Comparison of ENCODE assay signal across 25 cellular contexts in the genomic region with DNA sequence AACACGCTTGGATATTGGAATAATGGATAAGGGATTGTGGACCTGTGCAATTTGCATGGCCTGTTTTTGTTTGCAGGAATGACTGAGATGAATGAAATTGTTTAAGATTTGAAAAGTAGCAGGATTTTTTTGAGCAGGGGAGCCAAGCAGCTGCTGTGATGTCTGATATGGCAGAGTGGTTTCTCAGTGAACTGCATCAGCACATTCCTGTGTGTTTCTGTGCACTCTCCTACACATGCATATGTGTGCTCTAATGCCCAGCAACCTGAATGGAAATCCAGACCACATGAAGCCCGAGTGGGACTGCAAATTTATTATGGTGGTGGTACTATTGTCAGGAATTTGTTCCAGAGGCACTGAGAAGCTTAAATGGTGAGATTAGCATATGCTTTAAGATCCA.
A peak's percentile ranks its signal among the peaks of the same experiment; 100 is the strongest.
DNase-seq lines count a peak whose midpoint lies in the region; ATAC-seq and TF ChIP-seq lines count a peak whose summit lies in the region.
"Had no signal": no experiment of that assay in that cellular context is flagged by ENCODE, and none has a peak within 500 bp of the region (broad histone marks: within the 10 kb centered on the region; RNA-seq: fewer than 3 reads in every experiment).

No MANE protein-coding gene starts in this region.

- H3K27ac ChIP-seq in SK-N-SH (ENCODE audit: low read depth in 2 of 2, low read length in 1 of 2), result no peak overlapping the region; a peak in 1 of 4 replicates
- H3K27ac ChIP-seq in smooth muscle cell (ENCODE audit: low read depth), result no peak overlapping the region
- H3K27ac ChIP-seq: BLaER1 treated with 17β-estradiol and CSF1 and Interleukin-3, amounts not matched to agents 10 nM and 100 nM; esophagus muscularis mucosa; lower lobe of right lung; pancreas; right lobe of liver; vagina had no signal

- CTCF ChIA-PET in SK-N-SH (lab: Yijun Ruan, JAX), result no interaction called here

- H3K9ac ChIP-seq in SK-N-SH (no peak overlapping the region), smooth muscle cell (ENCODE audit: low read depth) (no peak overlapping the region)
- H3K9ac ChIP-seq: BLaER1 treated with 17β-estradiol and CSF1 and Interleukin-3, amounts not matched to agents 10 nM and 100 nM had no signal

- DNase-seq in SK-N-SH (no peak), amniotic epithelial cell (ENCODE audit: low read depth) (peak; percentile 76), iris pigment epithelial cell (ENCODE audit: low read depth) (peak; percentile 19), smooth muscle cell (lab: John Stamatoyannopoulos, UW; ENCODE audit: unreplicated experiment) (no peak), NCI-H1694 treated with DMSO at 0.1 percent for 48 hours (lab: John Stamatoyannopoulos, UW) (no peak), CD14-positive monocyte (ENCODE audit: low spot score) (no peak)
- DNase-seq: activated CD8-positive, alpha-beta T cell treated with anti-CD3 and anti-CD28 coated beads for 36 hours; activated naive CD4-positive, alpha-beta T cell; amygdala; cerebellar nuclear complex; effector memory CD4-positive, alpha-beta T cell; immature natural killer cell; lower lobe of right lung; MG63; NCI-H1436; NCI-H82; pancreas; right lobe of liver had no signal

- no peak overlapping the region for H3K27ac Mint-ChIP-seq in CD14-positive monocyte
- H3K27ac Mint-ChIP-seq: activated CD8-positive, alpha-beta T cell treated with anti-CD3 and anti-CD28 coated beads for 36 hours; immature natural killer cell had no signal

- no peaks in the 10 kb centered on the region for H3K36me3 ChIP-seq in SK-N-SH (replicated peaks in 1 of 2; ENCODE audit: control insufficient read depth in 1 of 2, insufficient read depth in 2 of 2, low read length in 1 of 2)
- H3K36me3 ChIP-seq in smooth muscle cell (ENCODE audit: low read depth), result no peaks in the 10 kb centered on the region
- H3K36me3 ChIP-seq: BLaER1 treated with 17β-estradiol and CSF1 and Interleukin-3, amounts not matched to agents 10 nM and 100 nM; lower lobe of right lung; MG63; pancreas; right lobe of liver; vagina had no signal

- intact Hi-C loops in CD14-positive monocyte (cut with micrococcal nuclease), result no loop called here

- no peak for TF ChIP-seq CTCF in SK-N-SH (IDR thresholded peaks at IDR 0.05)
- TF ChIP-seq CTCF in smooth muscle cell (IDR thresholded peaks at IDR 0.05; ENCODE audit: borderline replicate concordance, insufficient read depth, poor library complexity, severe bottlenecking), result no peak
- no peak for TF ChIP-seq CTCF in CD14-positive monocyte (IDR thresholded peaks at IDR 0.05)

- no peaks in the 10 kb centered on the region for H3K9me2 ChIP-seq in SK-N-SH

- H4K20me1 ChIP-seq in SK-N-SH (ENCODE audit: insufficient read depth) (no peaks in the 10 kb centered on the region), smooth muscle cell (ENCODE audit: low read depth) (peaks cover 4% of the 10 kb centered on the region)
- H4K20me1 ChIP-seq: BLaER1 treated with 17β-estradiol and CSF1 and Interleukin-3, amounts not matched to agents 10 nM and 100 nM had no signal

- H3K36me3 Mint-ChIP-seq in CD14-positive monocyte, result no peaks in the 10 kb centered on the region
- H3K36me3 Mint-ChIP-seq: IgD-negative memory B cell, immature natural killer cell had no signal

- no peak overlapping the region for H3K4me3 ChIP-seq in SK-N-SH (ENCODE audit: low read depth in 2 of 2, low read length in 1 of 2)
- no peak overlapping the region for H3K4me3 ChIP-seq in smooth muscle cell
- H3K4me3 ChIP-seq: BLaER1 treated with 17β-estradiol and CSF1 and Interleukin-3, amounts not matched to agents 10 nM and 100 nM; esophagus muscularis mucosa; lower lobe of right lung; MG63; pancreas; right lobe of liver; vagina had no signal

- 45% methylated on average over 2 of the region's 2 CpGs for WGBS in SK-N-SH (ENCODE audit: low lambda C conversion rate)
- WGBS in smooth muscle cell (ENCODE audit: low lambda C conversion rate), result 53% methylated on average over 2 of the region's 2 CpGs

- POLR2A ChIA-PET in SK-N-SH (lab: Yijun Ruan, JAX), result interaction anchor here (0.6 kb wide), 1 partner anchor 547 kb away, joined by 3 read pairs; no protein-coding TSS in a partner anchor

- no peak overlapping the region for H3K4me3 Mint-ChIP-seq in CD14-positive monocyte
- H3K4me3 Mint-ChIP-seq: activated CD8-positive, alpha-beta T cell treated with anti-CD3 and anti-CD28 coated beads for 36 hours; IgD-negative memory B cell; immature natural killer cell had no signal

- H3K9me3 ChIP-seq in SK-N-SH (no peaks in the 10 kb centered on the region), smooth muscle cell (replicated peaks; ENCODE audit: low read depth) (no peaks in the 10 kb centered on the region)
- H3K9me3 ChIP-seq: BLaER1 treated with 17β-estradiol and CSF1 and Interleukin-3, amounts not matched to agents 10 nM and 100 nM; esophagus muscularis mucosa; lower lobe of right lung; MG63; pancreas; right lobe of liver; vagina had no signal

- H3K79me2 ChIP-seq in SK-N-SH (ENCODE audit: insufficient read depth), result no peaks in the 10 kb centered on the region
- H3K79me2 ChIP-seq in smooth muscle cell (ENCODE audit: low read depth), result no peaks in the 10 kb centered on the region

- no peak overlapping the region for H2AFZ ChIP-seq in SK-N-SH (ENCODE audit: low read depth)
- no peak overlapping the region for H2AFZ ChIP-seq in smooth muscle cell (ENCODE audit: low read depth)

- H3K4me1 ChIP-seq in SK-N-SH (ENCODE audit: control insufficient read depth in 1 of 2, insufficient read depth in 2 of 2, low read depth in 1 of 2, low read length in 1 of 2) (peaks cover 0 to 6% of the 10 kb centered on the region in 2 experiments; a peak in 2 of 4 replicates), smooth muscle cell (ENCODE audit: low read depth) (no peaks in the 10 kb centered on the region)
- H3K4me1 ChIP-seq: BLaER1 treated with 17β-estradiol and CSF1 and Interleukin-3, amounts not matched to agents 10 nM and 100 nM; pancreas; right lobe of liver; vagina had no signal

- H3K27me3 ChIP-seq in SK-N-SH (ENCODE audit: insufficient read depth) (no peaks in the 10 kb centered on the region), smooth muscle cell (ENCODE audit: low read depth) (no peaks in the 10 kb centered on the region)
- H3K27me3 ChIP-seq: BLaER1 treated with 17β-estradiol and CSF1 and Interleukin-3, amounts not matched to agents 10 nM and 100 nM; esophagus muscularis mucosa; MG63; pancreas; right lobe of liver; vagina had no signal

- peak; percentile 69; the same call in 2 of the 3 replicates for ATAC-seq in SK-N-SH treated with all-trans-retinoic acid at 6 μM for 48 hours
- no peak for ATAC-seq in GM18870 (IDR thresholded peaks at IDR 0.05; ENCODE audit: unreplicated experiment)
- ATAC-seq: activated CD8-positive, alpha-beta T cell treated with anti-CD3 and anti-CD28 coated beads for 36 hours; lower lobe of right lung; Panc1; pancreas; right lobe of liver had no signal

- H3F3A ChIP-seq in SK-N-SH (replicated peaks; ENCODE audit: insufficient read depth), result no peaks in the 10 kb centered on the region
- peaks cover 3% of the 10 kb centered on the region for H3F3A ChIP-seq in smooth muscle cell (ENCODE audit: low read depth)

- no peak overlapping the region for H3K4me2 ChIP-seq in SK-N-SH
- H3K4me2 ChIP-seq in smooth muscle cell, result peak overlapping the region; percentile 33
- H3K4me2 ChIP-seq: BLaER1 treated with 17β-estradiol and CSF1 and Interleukin-3, amounts not matched to agents 10 nM and 100 nM had no signal

- H3K4me1 Mint-ChIP-seq in CD14-positive monocyte, result no peaks in the 10 kb centered on the region
- H3K4me1 Mint-ChIP-seq: IgD-negative memory B cell, immature natural killer cell had no signal

- H3K9me3 Mint-ChIP-seq in CD14-positive monocyte, result peaks cover 0 to 3% (median 0%) of the 10 kb centered on the region in 7 donors
- H3K9me3 Mint-ChIP-seq: activated CD8-positive, alpha-beta T cell treated with anti-CD3 and anti-CD28 coated beads for 36 hours; IgD-negative memory B cell had no signal

- no peak for TF ChIP-seq RAD21 in SK-N-SH (IDR thresholded peaks at IDR 0.05; ENCODE audit: low read length)

- no peak for TF ChIP-seq EP300 in SK-N-SH (IDR thresholded peaks at IDR 0.05; ENCODE audit: borderline replicate concordance in 1 of 2, low read depth in 1 of 2, low read length in 1 of 2)

- peaks cover 0 to 2% (median 1%) of the 10 kb centered on the region in 3 donors for H3K27me3 Mint-ChIP-seq in CD14-positive monocyte (ENCODE audit: low read depth in 3 of 3)
- H3K27me3 Mint-ChIP-seq: IgD-negative memory B cell had no signal

TF ChIP-seq in SK-N-SH treated with all-trans-retinoic acid at 6 μM for 48 hours, 23 proteins besides CTCF, POLR2A, EP300 and RAD21:
- TF ChIP-seq ZNF565 (CRISPR knock-in tag; conservative IDR thresholded peaks at IDR 0.05; ENCODE audit: low read depth) (no peak), ZFP3 (CRISPR knock-in tag; IDR thresholded peaks at IDR 0.05) (peak; percentile 84; the same call in 1 of the 2 replicates)

TF ChIP-seq in SK-N-SH, 30 proteins besides CTCF, POLR2A, EP300 and RAD21 (continues in another document):
- TF ChIP-seq, protein P1, sequence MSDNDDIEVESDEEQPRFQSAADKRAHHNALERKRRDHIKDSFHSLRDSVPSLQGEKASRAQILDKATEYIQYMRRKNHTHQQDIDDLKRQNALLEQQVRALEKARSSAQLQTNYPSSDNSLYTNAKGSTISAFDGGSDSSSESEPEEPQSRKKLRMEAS (IDR thresholded peaks at IDR 0.05; ENCODE audit: low read depth), result no peak
- TF ChIP-seq POLR2AphosphoS5 (IDR thresholded peaks at IDR 0.05; ENCODE audit: low read depth, low read length) (no peak), YY1 (IDR thresholded peaks at IDR 0.05; ENCODE audit: low read depth) (no peak), SIN3A (IDR thresholded peaks at IDR 0.05; ENCODE audit: borderline replicate concordance, low read depth, low read length) (no peak), NFIC (IDR thresholded peaks at IDR 0.05; ENCODE audit: borderline replicate concordance) (no peak), SMC3 (IDR thresholded peaks at IDR 0.05; ENCODE audit: low read depth, low read length) (no peak), MXI1 (IDR thresholded peaks at IDR 0.05; ENCODE audit: low read depth, low read length) (no peak), TEAD4 (IDR thresholded peaks at IDR 0.05; ENCODE audit: borderline replicate concordance, insufficient read depth) (no peak), TCF12 (IDR thresholded peaks at IDR 0.05) (no peak), GATA2 (CRISPR knock-in tag; IDR thresholded peaks at IDR 0.05) (no peak)
- TF ChIP-seq, protein P2, sequence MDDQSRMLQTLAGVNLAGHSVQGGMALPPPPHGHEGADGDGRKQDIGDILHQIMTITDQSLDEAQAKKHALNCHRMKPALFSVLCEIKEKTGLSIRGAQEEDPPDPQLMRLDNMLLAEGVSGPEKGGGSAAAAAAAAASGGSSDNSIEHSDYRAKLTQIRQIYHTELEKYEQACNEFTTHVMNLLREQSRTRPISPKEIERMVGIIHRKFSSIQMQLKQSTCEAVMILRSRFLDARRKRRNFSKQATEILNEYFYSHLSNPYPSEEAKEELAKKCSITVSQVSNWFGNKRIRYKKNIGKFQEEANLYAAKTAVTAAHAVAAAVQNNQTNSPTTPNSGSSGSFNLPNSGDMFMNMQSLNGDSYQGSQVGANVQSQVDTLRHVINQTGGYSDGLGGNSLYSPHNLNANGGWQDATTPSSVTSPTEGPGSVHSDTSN (IDR thresholded peaks at IDR 0.05), result no peak

Comparison
In these comparisons a context has a peak if more than half of its experiments do, and no peak if none do; other contexts are left out.
1. DNase-seq: peak in amniotic epithelial cell (single experiment) and iris pigment epithelial cell (single experiment); none in SK-N-SH (single experiment), smooth muscle cell (single experiment), NCI-H1694 treated with DMSO at 0.1 percent for 48 hours (single experiment) and CD14-positive monocyte (single experiment).